Comparison of ENCODE assay signal across 8 cellular contexts in genomic region chr3:190424478-190425439, GRCh38. TPM values are rescaled to one million over a fixed set of nuclear protein-coding genes. Genes with fewer than 3 reads are reported as not detected.
DNase-seq lines count a peak whose midpoint lies in the region; ATAC-seq, FAIRE-seq and TF ChIP-seq lines count a peak whose summit lies in the region.

No MANE protein-coding gene starts in this region.

- H3K36me3 ChIP-seq in A673 (ENCODE audit: insufficient read depth, low read length, poor library complexity, severe bottlenecking) (no peaks in the 10 kb centered on the region), bronchial epithelial cell (ENCODE audit: control insufficient read depth, insufficient read depth, low read length) (no peaks in the 10 kb centered on the region), keratinocyte (ENCODE audit: control insufficient read depth in 2 of 2, extremely low read depth in 1 of 2, insufficient read depth in 2 of 2, low read length in 2 of 2) (no peaks in the 10 kb centered on the region)

- H3K4me1 Mint-ChIP-seq in T-helper 2 cell treated with Interferon-gamma antibody and Interleukin-4, amounts not matched to agents 5 μg/mL and 100 μg/mL, for 36 hours (ENCODE audit: low read depth): peaks cover 5% of the 10 kb centered on the region

- H3K79me2 ChIP-seq in keratinocyte (ENCODE audit: control insufficient read depth, insufficient read depth, low read length): no peaks in the 10 kb centered on the region

- H4K20me1 ChIP-seq in keratinocyte (ENCODE audit: control insufficient read depth, extremely low read depth, insufficient read depth, low read length): no peaks in the 10 kb centered on the region

- peak overlapping the region; percentile 39 for H2AFZ ChIP-seq in keratinocyte (ENCODE audit: control insufficient read depth, low read length)

- CTCF ChIA-PET in A673 (lab: Charles Lee): interaction anchor here (0.6 to 1.9 kb wide), 12 partner anchors 14 to 978 kb away, joined by 3 to 15 read pairs (median 4); partner anchors contain the start of gene CLDN1

- dilution Hi-C loops in keratinocyte (cut with MboI; ENCODE audit: extremely low pct_ligation_motif_present, low sequenced_read_pairs): no loop called here

- H3K27ac Mint-ChIP-seq in T-helper 2 cell treated with Interferon-gamma antibody and Interleukin-4, amounts not matched to agents 5 μg/mL and 100 μg/mL, for 36 hours: no peak overlapping the region

- POLR2A ChIA-PET in A673 (lab: Charles Lee; ENCODE audit: low non-redundant PET): no interaction called here

- no peaks in the 10 kb centered on the region for H3K9me3 Mint-ChIP-seq in T-helper 2 cell treated with Interferon-gamma antibody and Interleukin-4, amounts not matched to agents 5 μg/mL and 100 μg/mL, for 36 hours

- peak; percentile 84 for DNase-seq in A673 (ENCODE audit: low spot score)
- peak; percentile 89 for DNase-seq in NCI-H1105 treated with DMSO at 0.1 percent for 48 hours (lab: John Stamatoyannopoulos, UW)
- DNase-seq in T-helper 2 cell treated with Interferon-gamma antibody and Interleukin-4, amounts not matched to agents 5 μg/mL and 100 μg/mL, for 36 hours (ENCODE audit: low spot score): peak; percentile 40
- peak; percentile 72 for DNase-seq in bronchial epithelial cell (ENCODE audit: low read depth)
- DNase-seq in keratinocyte (ENCODE audit: low read depth, low spot score): peak; percentile 26
- peak; percentile 5 for DNase-seq in stimulated activated CD8-positive, alpha-beta memory T cell treated with anti-CD3 and anti-CD28 coated beads, Interleukin-15, amount 100 ng/mL, for 24 hours (ENCODE audit: low read depth)

- H3K9me3 ChIP-seq in A673 (ENCODE audit: low read depth, low read length, poor library complexity, severe bottlenecking) (no peaks in the 10 kb centered on the region), keratinocyte (ENCODE audit: control insufficient read depth, low read depth, low read length) (no peaks in the 10 kb centered on the region)

- peak overlapping the region; percentile 48 for H3K4me3 Mint-ChIP-seq in T-helper 2 cell treated with Interferon-gamma antibody and Interleukin-4, amounts not matched to agents 5 μg/mL and 100 μg/mL, for 36 hours

- H3K4me2 ChIP-seq in keratinocyte (ENCODE audit: control insufficient read depth, extremely low read depth, insufficient read depth, low read depth, low read length): peak overlapping the region; percentile 19

- H3K4me3 ChIP-seq in A673 (ENCODE audit: low read depth, low read length, poor library complexity, severe bottlenecking) (no peak overlapping the region), bronchial epithelial cell (ENCODE audit: low read depth, low read length) (no peak overlapping the region), keratinocyte (ENCODE audit: control insufficient read depth in 2 of 3, extremely low read depth in 1 of 3, insufficient read depth in 2 of 3, low read depth in 1 of 3, low read length in 3 of 3) (no peak overlapping the region)

- no TSS peak for BruUV-seq in A673 (replicated peaks; lab: Mats Ljungman, UMichigan)

- no peak overlapping the region for H3K27ac ChIP-seq in A673 (ENCODE audit: low read depth, low read length, poor library complexity, severe bottlenecking)
- H3K27ac ChIP-seq in keratinocyte (ENCODE audit: control insufficient read depth, insufficient read depth, low read length): peak overlapping the region; percentile 13

- H3K27me3 Mint-ChIP-seq in T-helper 2 cell treated with Interferon-gamma antibody and Interleukin-4, amounts not matched to agents 5 μg/mL and 100 μg/mL, for 36 hours (ENCODE audit: low read depth): peaks cover 13% of the 10 kb centered on the region

- ATAC-seq in GM18499 (IDR thresholded peaks at IDR 0.05; ENCODE audit: insufficient read depth, unreplicated experiment) (peak; percentile 49), HG02852 (IDR thresholded peaks at IDR 0.05; ENCODE audit: unreplicated experiment) (peak; percentile 69)

- FAIRE-seq in bronchial epithelial cell (lab: Jason Lieb, UNC) (no peak), keratinocyte (lab: Jason Lieb, UNC) (peak; percentile 77)

- intact Hi-C loops in A673 (cut with micrococcal nuclease; ENCODE audit: unreplicated experiment): loop anchor here (1.0 to 5.0 kb wide), 4 partner anchors 39 to 464 kb away; no protein-coding TSS in a partner anchor

- H3K36me3 Mint-ChIP-seq in T-helper 2 cell treated with Interferon-gamma antibody and Interleukin-4, amounts not matched to agents 5 μg/mL and 100 μg/mL, for 36 hours (ENCODE audit: low read depth): no peaks in the 10 kb centered on the region

- H3K9ac ChIP-seq in keratinocyte (ENCODE audit: control insufficient read depth, extremely low read depth, insufficient read depth, low read length): no peak overlapping the region

- H3K4me1 ChIP-seq in A673 (ENCODE audit: insufficient read depth, low read length, poor library complexity, severe bottlenecking): peaks cover 8% of the 10 kb centered on the region
- no peaks in the 10 kb centered on the region for H3K4me1 ChIP-seq in keratinocyte (ENCODE audit: control insufficient read depth, extremely low read depth, insufficient read depth, low read length)

- H3K9me1 ChIP-seq in keratinocyte (ENCODE audit: control insufficient read depth, extremely low read depth, insufficient read depth, low read length): no peaks in the 10 kb centered on the region

- TF ChIP-seq CTCF in A673 (conservative IDR thresholded peaks at IDR 0.05; ENCODE audit: low read depth, low read length) (peak; percentile 75), bronchial epithelial cell (IDR thresholded peaks at IDR 0.05; ENCODE audit: insufficient read depth, low read length, severe bottlenecking) (peak; percentile 54), keratinocyte (optimal IDR thresholded peaks at IDR 0.05 in 1 of 3, IDR thresholded peaks at IDR 0.05 in 1 of 3, conservative IDR thresholded peaks at IDR 0.05 in 1 of 3; ENCODE audit: extremely low read depth in 1 of 3, insufficient read depth in 2 of 3, low read length in 3 of 3) (peak; percentile 3 to 59 (median 54))

- H3K27me3 ChIP-seq in A673 (replicated peaks; ENCODE audit: insufficient read depth, low read depth, low read length, poor library complexity): no peaks in the 10 kb centered on the region
- no peaks in the 10 kb centered on the region for H3K27me3 ChIP-seq in bronchial epithelial cell (ENCODE audit: control insufficient read depth, insufficient read depth, low read length)
- no peaks in the 10 kb centered on the region for H3K27me3 ChIP-seq in keratinocyte (ENCODE audit: control insufficient read depth, extremely low read depth, insufficient read depth, low read length)

RNA-seq across cellular contexts. Expression of gene TMEM207, which starts 24.9 kb away (rescaled TPM):
- total RNA-seq in A673 (2021) (not detected in 2 replicates), bronchial epithelial cell (not detected in 2 replicates)
- not detected in 3 replicates for polyA plus RNA-seq in keratinocyte
- not detected for polyA plus RNA-seq in keratinocyte (2011; ENCODE audit: low read depth)
- not detected in 2 replicates for polyA plus RNA-seq in keratinocyte (2011; cell fraction: cytosol; rRNA removed)
- polyA plus RNA-seq in keratinocyte (2011; cell fraction: nucleus; rRNA removed): not detected in 2 replicates
- polyA plus RNA-seq in keratinocyte (2012; ENCODE audit: low replicate concordance): not detected in 2 replicates
- not detected in 3 replicates for polyA minus RNA-seq in keratinocyte
- not detected for polyA minus RNA-seq in keratinocyte (2011; cell fraction: cytosol; rRNA and poly(A)+ RNA removed)
- polyA minus RNA-seq in keratinocyte (2011; cell fraction: nucleus; rRNA and poly(A)+ RNA removed): not detected in 2 replicates

RNA-seq across cellular contexts. Expression of gene CLDN16, which starts 36.8 kb away (rescaled TPM):
- 0.09 and 0.50 TPM in 2 replicates for total RNA-seq in A673 (2021)
- 0.26 and 0.51 TPM in 2 replicates for total RNA-seq in bronchial epithelial cell
- 0.52 to 2.6 TPM (median 0.88 TPM) in 3 replicates for polyA plus RNA-seq in keratinocyte
- polyA plus RNA-seq in keratinocyte (2011; ENCODE audit: low read depth): 4.1 TPM
- 1.7 and 2.1 TPM in 2 replicates for polyA plus RNA-seq in keratinocyte (2011; cell fraction: cytosol; rRNA removed)
- 1.8 and 2.2 TPM in 2 replicates for polyA plus RNA-seq in keratinocyte (2011; cell fraction: nucleus; rRNA removed)
- 0.40 and 6.2 TPM in 2 replicates for polyA plus RNA-seq in keratinocyte (2012; ENCODE audit: low replicate concordance)
- 1.2 to 6.1 TPM (median 3.2 TPM) in 3 replicates for polyA minus RNA-seq in keratinocyte
- polyA minus RNA-seq in keratinocyte (2011; cell fraction: cytosol; rRNA and poly(A)+ RNA removed): not detected
- polyA minus RNA-seq in keratinocyte (2011; cell fraction: nucleus; rRNA and poly(A)+ RNA removed): 2.9 and 3.3 TPM in 2 replicates

Comparison
In these comparisons a context has a peak if more than half of its experiments do, and no peak if none do; other contexts are left out.
1. DNase-seq: peak in every context shown above with its lines; median percentile 89 in NCI-H1105 treated with DMSO at 0.1 percent for 48 hours; 84 in A673; 72 in bronchial epithelial cell; 40 in T-helper 2 cell treated with Interferon-gamma antibody and Interleukin-4, amounts not matched to agents 5 μg/mL and 100 μg/mL, for 36 hours; 26 in keratinocyte; 5 in stimulated activated CD8-positive, alpha-beta memory T cell treated with anti-CD3 and anti-CD28 coated beads, Interleukin-15, amount 100 ng/mL, for 24 hours.